Comparison of ENCODE assay signal across 10 cellular contexts in the genomic region with DNA sequence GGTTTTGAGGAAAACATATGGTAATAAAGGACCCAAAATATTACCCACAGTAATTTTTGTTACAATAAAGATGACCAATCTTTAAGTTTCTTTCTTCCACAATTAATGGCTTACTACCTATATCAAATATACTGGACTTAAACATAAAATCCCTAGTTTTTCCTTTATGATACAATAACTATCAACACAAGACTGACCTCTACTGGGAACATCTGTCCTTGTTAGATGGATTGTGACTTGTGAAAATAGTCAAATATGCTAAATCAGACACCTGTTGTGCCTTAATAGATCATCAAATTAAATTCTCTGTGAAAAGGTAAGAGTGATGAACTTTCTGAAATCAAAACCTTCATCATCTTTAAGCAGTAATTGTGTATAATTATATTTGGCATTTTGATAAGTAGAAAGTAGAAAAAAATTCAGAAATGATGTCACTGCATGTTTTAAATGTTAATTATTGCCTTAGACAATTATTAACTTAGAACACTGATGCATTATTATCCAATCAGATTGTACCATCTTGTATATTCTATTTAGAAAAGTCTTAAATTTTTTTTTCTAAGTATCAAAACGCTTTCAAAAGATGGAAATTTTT.
DNase-seq lines count a peak whose midpoint lies in the region; ATAC-seq, FAIRE-seq and TF ChIP-seq lines count a peak whose summit lies in the region.
"Had no signal": no experiment of that assay in that cellular context is flagged by ENCODE, and none has a peak within 500 bp of the region (broad histone marks: within the 10 kb centered on the region; RNA-seq: fewer than 3 reads in every experiment).

No MANE protein-coding gene starts in this region.

- ATAC-seq in Panc1 (no peak), foreskin keratinocyte (no peak), HG02981 (IDR thresholded peaks at IDR 0.05; ENCODE audit: unreplicated experiment) (no peak)
- ATAC-seq: left lung; stimulated activated memory B cell treated with anti-CD40 and anti-IgM and Interleukin-4, amounts not matched to agents 10 μg/mL and 1 μg/mL and 100 μg/mL, for 72 hours had no signal

- DNase-seq in GM18507 (ENCODE audit: extremely low spot score, insufficient read length, low read depth) (no peak), Panc1 (ENCODE audit: low read depth, low spot score) (no peak), foreskin keratinocyte (peak in 1 of 2 donors; percentile 13), GF-D8 (lab: John Stamatoyannopoulos, UW) (no peak), NCI-H2171 (lab: John Stamatoyannopoulos, UW) (no peak)
- DNase-seq in central memory CD4-positive, alpha-beta T cell = no peak
- DNase-seq: left lung had no signal

- peak; percentile 75 for TF ChIP-seq CTCF in 22Rv1 (IDR thresholded peaks at IDR 0.05)
- peak; percentile 23; the same call in 1 of the 2 replicates for TF ChIP-seq CTCF in Panc1 (IDR thresholded peaks at IDR 0.05)
- peak; percentile 58 for TF ChIP-seq CTCF in foreskin keratinocyte (conservative IDR thresholded peaks at IDR 0.05)

- intact Hi-C loops in Panc1 (cut with micrococcal nuclease; ENCODE audit: unreplicated experiment) = loop anchor here (5.0 kb wide), 1 partner anchor 774 kb away; no protein-coding TSS in a partner anchor

- no peaks in the 10 kb centered on the region for H3K36me3 ChIP-seq in Panc1 (ENCODE audit: control insufficient read depth, insufficient read depth, low read length)
- H3K36me3 ChIP-seq: left lung had no signal

- H3K27me3 ChIP-seq in Panc1 (ENCODE audit: control insufficient read depth, insufficient read depth, low read length) (no peaks in the 10 kb centered on the region), foreskin keratinocyte (no peaks in the 10 kb centered on the region)
- H3K27me3 ChIP-seq: left lung had no signal

- POLR2A ChIA-PET in Panc1 (lab: Charles Lee) = no interaction called here

- CTCF ChIA-PET in Panc1 (lab: Charles Lee) = no interaction called here

- no peaks in the 10 kb centered on the region for H3K4me1 ChIP-seq in Panc1 (ENCODE audit: control insufficient read depth, insufficient read depth, low read length)
- no peaks in the 10 kb centered on the region for H3K4me1 ChIP-seq in foreskin keratinocyte
- H3K4me1 ChIP-seq: left lung had no signal

- no TSS peak for BruUV-seq in Panc1 (replicated peaks; lab: Mats Ljungman, UMichigan)

- no peak overlapping the region for H3K4me3 ChIP-seq in Panc1 (ENCODE audit: low read depth in 2 of 2, low read length in 2 of 2)
- H3K4me3 ChIP-seq: left lung had no signal

- in situ Hi-C loops in Panc1 (cut with HindIII; ENCODE audit: low pct_unique_long_range_greater_than_20kb, low sequenced_read_pairs) = no loop called here

- peak; percentile 51 for FAIRE-seq in GM18507 (lab: Jason Lieb, UNC)

- H3K9me3 ChIP-seq in Panc1 (ENCODE audit: control insufficient read depth, insufficient read depth, low read depth, low read length) = no peaks in the 10 kb centered on the region
- H3K9me3 ChIP-seq: left lung had no signal

- H3K27ac ChIP-seq in 22Rv1 (peak overlapping the region; percentile 77), Panc1 (ENCODE audit: low read length) (no peak overlapping the region), foreskin keratinocyte (no peak overlapping the region)
- H3K27ac ChIP-seq: left lung had no signal

Comparison
In these comparisons a context has a peak if more than half of its experiments do, and no peak if none do; other contexts are left out.
1. CTCF ChIP-seq: peak in every context shown above with its lines; median percentile 75 in 22Rv1; 58 in foreskin keratinocyte; 23 in Panc1.